Comparison of ENCODE assay signal across 18 cellular contexts in the genomic region with DNA sequence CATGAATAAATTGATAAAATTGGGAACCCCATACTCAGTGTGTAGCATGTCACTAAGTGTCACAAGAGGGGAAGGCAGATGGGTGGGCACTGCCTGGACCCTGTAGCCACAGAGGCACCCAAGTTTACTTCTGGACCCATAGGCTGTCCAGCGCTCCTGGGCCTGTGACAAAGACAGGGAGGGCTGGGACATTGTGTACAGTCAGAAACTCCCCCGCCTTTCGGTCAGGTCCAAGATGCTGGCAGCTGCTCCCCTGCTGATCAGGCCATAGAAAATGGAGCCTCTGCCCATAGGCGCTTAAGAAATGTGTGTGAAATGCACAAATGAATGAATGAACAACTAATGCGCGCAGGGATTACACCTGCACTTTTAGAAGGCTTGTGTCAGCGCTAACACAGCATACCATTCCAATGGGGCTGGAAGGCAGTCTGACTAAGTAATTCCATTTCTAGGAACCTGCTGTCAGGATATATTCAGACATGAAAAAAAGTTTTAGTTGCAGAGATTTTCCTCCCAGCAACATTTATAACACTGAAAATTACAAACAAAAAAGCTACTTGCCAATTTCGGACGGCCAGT. TPM values are rescaled to one million over a fixed set of nuclear protein-coding genes. Genes with fewer than 3 reads are reported as not detected.
DNase-seq lines count a peak whose midpoint lies in the region; ATAC-seq and TF ChIP-seq lines count a peak whose summit lies in the region.
"Had no signal": no experiment of that assay in that cellular context is flagged by ENCODE, and none has a peak within 500 bp of the region (broad histone marks: within the 10 kb centered on the region; RNA-seq: fewer than 3 reads in every experiment).

No MANE protein-coding gene starts in this region.

- 38 to 67% (median 41%) methylated on average over 9 of the region's 9 CpGs for WGBS in psoas muscle, 3 donors

- H3K27ac Mint-ChIP-seq in activated CD4-positive, alpha-beta T cell treated with anti-CD3 and anti-CD28 coated beads, Interleukin-2, amount 10 ng/mL, durations not matched to agents 24 days and 14 days: peak overlapping the region; percentile 27
- H3K27ac Mint-ChIP-seq in brain (peak overlapping the region in 3 of 5 experiments; percentile 29 to 69 (median 47)), Calu3 (ENCODE audit: unreplicated experiment) (no peak overlapping the region), MCF 10A (ENCODE audit: low read depth, unreplicated experiment) (no peak overlapping the region)
- H3K27ac Mint-ChIP-seq: CD8-positive, alpha-beta memory T cell; HFFc6 had no signal

- no peaks in the 10 kb centered on the region for H3K36me3 Mint-ChIP-seq in activated CD4-positive, alpha-beta T cell treated with anti-CD3 and anti-CD28 coated beads, Interleukin-2, amount 10 ng/mL, durations not matched to agents 24 days and 14 days (ENCODE audit: low read depth)
- no peaks in the 10 kb centered on the region for H3K36me3 Mint-ChIP-seq in brain
- H3K36me3 Mint-ChIP-seq in Calu3 (ENCODE audit: insufficient read depth, unreplicated experiment): peaks cover 35% of the 10 kb centered on the region
- peaks cover 6% of the 10 kb centered on the region for H3K36me3 Mint-ChIP-seq in MCF 10A (ENCODE audit: insufficient read depth, unreplicated experiment)
- H3K36me3 Mint-ChIP-seq: CD8-positive, alpha-beta memory T cell had no signal

- DNase-seq in activated CD4-positive, alpha-beta T cell treated with anti-CD3 and anti-CD28 coated beads, Interleukin-2, amount 10 ng/mL, durations not matched to agents 24 days and 14 days: no peak
- no peak for DNase-seq in activated CD4-positive, alpha-beta T cell treated with anti-CD3 and anti-CD28 coated beads, Interleukin-2, amount 50 U/mL, for 1 hour
- DNase-seq in psoas muscle (peak in 1 of 2 donors; percentile 70), Peyer's patch (no peak), Calu3 (no peak), MCF 10A (ENCODE audit: unreplicated experiment) (no peak)
- DNase-seq: AML-193; Caco-2; CD8-positive, alpha-beta memory T cell; DMS53; GF-D8; HCEC 1CT; HFFc6 had no signal

- POLR2A ChIA-PET in MCF 10A (lab: Yijun Ruan, JAX): interaction anchor here (0.7 kb wide), 1 partner anchor 47 kb away, joined by 3 read pairs; no protein-coding TSS in a partner anchor

- H3K27ac ChIP-seq in psoas muscle (peak overlapping the region; percentile 41), Peyer's patch (no peak overlapping the region)
- H3K27ac ChIP-seq: 22Rv1, BLaER1, HL-60 had no signal

- no peaks in the 10 kb centered on the region for H3K36me3 ChIP-seq in psoas muscle (ENCODE audit: insufficient read depth in 1 of 2, low read depth in 1 of 2)
- no peaks in the 10 kb centered on the region for H3K36me3 ChIP-seq in Peyer's patch
- H3K36me3 ChIP-seq: BLaER1 had no signal

- H3K4me3 Mint-ChIP-seq in activated CD4-positive, alpha-beta T cell treated with anti-CD3 and anti-CD28 coated beads, Interleukin-2, amount 10 ng/mL, durations not matched to agents 24 days and 14 days: no peak overlapping the region
- no peak overlapping the region for H3K4me3 Mint-ChIP-seq in brain
- H3K4me3 Mint-ChIP-seq in Calu3 (ENCODE audit: low read depth, unreplicated experiment): no peak overlapping the region
- H3K4me3 Mint-ChIP-seq in MCF 10A (ENCODE audit: unreplicated experiment): no peak overlapping the region
- H3K4me3 Mint-ChIP-seq: CD8-positive, alpha-beta memory T cell; HFFc6 had no signal

- peaks cover 39% of the 10 kb centered on the region for H3K4me1 Mint-ChIP-seq in activated CD4-positive, alpha-beta T cell treated with anti-CD3 and anti-CD28 coated beads, Interleukin-2, amount 10 ng/mL, durations not matched to agents 24 days and 14 days
- H3K4me1 Mint-ChIP-seq in brain (peaks cover 14% of the 10 kb centered on the region), Calu3 (ENCODE audit: low read depth, unreplicated experiment) (peaks cover 84% of the 10 kb centered on the region), MCF 10A (ENCODE audit: insufficient read depth, unreplicated experiment) (peaks cover 32% of the 10 kb centered on the region)
- H3K4me1 Mint-ChIP-seq: CD8-positive, alpha-beta memory T cell had no signal

- no peak for TF ChIP-seq CTCF in brain (conservative IDR thresholded peaks at IDR 0.05)
- no peak for TF ChIP-seq CTCF in psoas muscle (IDR thresholded peaks at IDR 0.05)
- TF ChIP-seq CTCF in Peyer's patch (IDR thresholded peaks at IDR 0.05): no peak
- TF ChIP-seq CTCF in Calu3 (IDR thresholded peaks at IDR 0.05; ENCODE audit: unreplicated experiment): no peak
- TF ChIP-seq CTCF in MCF 10A (IDR thresholded peaks at IDR 0.05; ENCODE audit: unreplicated experiment): no peak

- H3K4me3 ChIP-seq in psoas muscle: no peak overlapping the region
- H3K4me3 ChIP-seq in Peyer's patch: no peak overlapping the region
- H3K4me3 ChIP-seq: BLaER1 had no signal

- H3K4me1 ChIP-seq in psoas muscle (peaks cover 40% of the 10 kb centered on the region), Peyer's patch (peaks cover 0 to 23% (median 0%) of the 10 kb centered on the region in 4 donors)

- no peaks in the 10 kb centered on the region for H3K9me3 Mint-ChIP-seq in activated CD4-positive, alpha-beta T cell treated with anti-CD3 and anti-CD28 coated beads, Interleukin-2, amount 10 ng/mL, durations not matched to agents 24 days and 14 days
- H3K9me3 Mint-ChIP-seq in brain: no peaks in the 10 kb centered on the region
- H3K9me3 Mint-ChIP-seq in Calu3 (ENCODE audit: low read depth, unreplicated experiment): no peaks in the 10 kb centered on the region
- H3K9me3 Mint-ChIP-seq in MCF 10A (ENCODE audit: unreplicated experiment): no peaks in the 10 kb centered on the region
- H3K9me3 Mint-ChIP-seq: HFFc6 had no signal

- no TSS peak for BruUV-seq in Calu3 (replicated peaks; lab: Mats Ljungman, UMichigan)
- no TSS peak for BruUV-seq in MCF 10A (replicated peaks; lab: Mats Ljungman, UMichigan)

- intact Hi-C loops in activated CD4-positive, alpha-beta T cell treated with anti-CD3 and anti-CD28 coated beads, Interleukin-2, amount 10 ng/mL, durations not matched to agents 24 days and 14 days (cut with micrococcal nuclease): no loop called here
- intact Hi-C loops in psoas muscle (cut with DNase I): no loop called here
- intact Hi-C loops in Calu3 (cut with micrococcal nuclease; ENCODE audit: unreplicated experiment): no loop called here
- intact Hi-C loops in MCF 10A (cut with micrococcal nuclease): no loop called here

- no peak for TF ChIP-seq POLR2A in Peyer's patch (IDR thresholded peaks at IDR 0.05)

- H3K27me3 Mint-ChIP-seq in activated CD4-positive, alpha-beta T cell treated with anti-CD3 and anti-CD28 coated beads, Interleukin-2, amount 10 ng/mL, durations not matched to agents 24 days and 14 days: peaks cover 10% of the 10 kb centered on the region
- peaks cover 15% of the 10 kb centered on the region for H3K27me3 Mint-ChIP-seq in brain
- no peaks in the 10 kb centered on the region for H3K27me3 Mint-ChIP-seq in Calu3 (ENCODE audit: unreplicated experiment)
- H3K27me3 Mint-ChIP-seq in MCF 10A (ENCODE audit: insufficient read depth, unreplicated experiment): no peaks in the 10 kb centered on the region

- CTCF ChIA-PET in Calu3 (lab: Charles Lee) (no interaction called here), MCF 10A (lab: Yijun Ruan, JAX) (interaction anchor here (3.9 kb wide), 1 partner anchor 12 kb away, joined by 12 read pairs; no protein-coding TSS in a partner anchor)

- ATAC-seq in psoas muscle: peak in 3 of 4 donors; percentile 36 to 72 (median 71)
- no peak for ATAC-seq in HG03469 (IDR thresholded peaks at IDR 0.05; ENCODE audit: unreplicated experiment)

- H3K9me3 ChIP-seq in psoas muscle (no peaks in the 10 kb centered on the region), Peyer's patch (no peaks in the 10 kb centered on the region)
- H3K9me3 ChIP-seq: BLaER1, Caco-2 had no signal

- no peaks in the 10 kb centered on the region for H3K27me3 ChIP-seq in psoas muscle (ENCODE audit: insufficient read depth in 3 of 3, low read length in 2 of 3)
- no peaks in the 10 kb centered on the region for H3K27me3 ChIP-seq in Peyer's patch
- H3K27me3 ChIP-seq: BLaER1 had no signal

RNA-seq across cellular contexts. Expression of a gene that starts 16.3 kb away (rescaled TPM):
- total RNA-seq in activated CD4-positive, alpha-beta T cell treated with anti-CD3 and anti-CD28 coated beads, Interleukin-2, amount 10 ng/mL, durations not matched to agents 24 days and 14 days: 3.6 and 3.8 TPM in 2 replicates
- 8.2 TPM for polyA plus RNA-seq in brain (ENCODE audit: insufficient read depth, low read depth, low replicate concordance)
- 10 to 100 TPM in 3 of 4 donors, 1 to 10 TPM in 1; 8.8 to 80.2 (median 43.4) TPM for total RNA-seq in psoas muscle
- 100 to 1,000 TPM in 1 of 3 donors, 10 to 100 TPM in 2; 14.2 to 130 (median 72.4) TPM for polyA plus RNA-seq in psoas muscle
- 10 to 100 TPM; 17.3 to 53.6 (median 37.4) TPM for total RNA-seq in Peyer's patch
- total RNA-seq in Calu3 (2022): 25.0 and 28.3 TPM in 2 replicates
- 6.3 and 6.9 TPM in 2 replicates for total RNA-seq in MCF 10A (2022)
- total RNA-seq: HFFc6 had no signal
- polyA plus RNA-seq: CD8-positive, alpha-beta memory T cell had no signal

Comparison
In these comparisons a context has a peak if more than half of its experiments do, and no peak if none do; other contexts are left out.
1. H3K27ac Mint-ChIP-seq: peak in activated CD4-positive, alpha-beta T cell treated with anti-CD3 and anti-CD28 coated beads, Interleukin-2, amount 10 ng/mL, durations not matched to agents 24 days and 14 days (single experiment) and brain (3 of 5); none in Calu3 (single experiment) and MCF 10A (single experiment).